Comparison of ENCODE assay signal across 2 cellular contexts in the genomic region with DNA sequence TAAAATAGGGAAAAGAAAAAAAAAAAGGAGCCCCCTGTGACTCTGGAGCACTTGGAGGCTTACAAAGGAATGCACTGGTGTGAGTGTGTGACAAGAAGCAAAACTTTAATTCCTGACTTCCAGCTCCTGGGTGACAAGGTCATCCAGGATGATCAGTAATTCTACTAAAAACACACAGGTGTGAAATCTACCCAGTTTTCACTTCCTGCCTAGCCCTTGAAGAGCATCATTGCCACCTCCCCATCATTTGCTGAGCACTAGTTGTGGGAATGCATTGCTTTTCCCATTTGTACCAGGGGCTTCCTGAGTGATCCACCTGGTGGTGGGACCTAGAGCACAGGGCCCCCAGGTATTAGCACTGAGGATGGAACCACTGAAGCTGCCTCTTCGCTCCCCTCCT.
TF ChIP-seq lines count a peak whose summit lies in the region.

No MANE protein-coding gene starts in this region.

TF ChIP-seq in IMR-90, 13 proteins besides CTCF, POLR2A, EP300 and RAD21:
- TF ChIP-seq NFE2L2 (IDR thresholded peaks at IDR 0.05; ENCODE audit: low read depth, low read length), result no peak
- TF ChIP-seq, protein P1, sequence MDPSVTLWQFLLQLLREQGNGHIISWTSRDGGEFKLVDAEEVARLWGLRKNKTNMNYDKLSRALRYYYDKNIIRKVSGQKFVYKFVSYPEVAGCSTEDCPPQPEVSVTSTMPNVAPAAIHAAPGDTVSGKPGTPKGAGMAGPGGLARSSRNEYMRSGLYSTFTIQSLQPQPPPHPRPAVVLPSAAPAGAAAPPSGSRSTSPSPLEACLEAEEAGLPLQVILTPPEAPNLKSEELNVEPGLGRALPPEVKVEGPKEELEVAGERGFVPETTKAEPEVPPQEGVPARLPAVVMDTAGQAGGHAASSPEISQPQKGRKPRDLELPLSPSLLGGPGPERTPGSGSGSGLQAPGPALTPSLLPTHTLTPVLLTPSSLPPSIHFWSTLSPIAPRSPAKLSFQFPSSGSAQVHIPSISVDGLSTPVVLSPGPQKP (IDR thresholded peaks at IDR 0.05; ENCODE audit: borderline replicate concordance, low read depth, low read length), result no peak
- TF ChIP-seq CEBPB (IDR thresholded peaks at IDR 0.05; ENCODE audit: low read depth, low read length), result no peak
- TF ChIP-seq CHD1 (IDR thresholded peaks at IDR 0.05; ENCODE audit: low read depth, low read length), result no peak
- TF ChIP-seq FOS (IDR thresholded peaks at IDR 0.05; ENCODE audit: low read depth, low read length), result no peak
- TF ChIP-seq, protein P2, sequence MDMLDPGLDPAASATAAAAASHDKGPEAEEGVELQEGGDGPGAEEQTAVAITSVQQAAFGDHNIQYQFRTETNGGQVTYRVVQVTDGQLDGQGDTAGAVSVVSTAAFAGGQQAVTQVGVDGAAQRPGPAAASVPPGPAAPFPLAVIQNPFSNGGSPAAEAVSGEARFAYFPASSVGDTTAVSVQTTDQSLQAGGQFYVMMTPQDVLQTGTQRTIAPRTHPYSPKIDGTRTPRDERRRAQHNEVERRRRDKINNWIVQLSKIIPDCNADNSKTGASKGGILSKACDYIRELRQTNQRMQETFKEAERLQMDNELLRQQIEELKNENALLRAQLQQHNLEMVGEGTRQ (IDR thresholded peaks at IDR 0.05; ENCODE audit: low read depth, low read length), result no peak
- no peak for TF ChIP-seq RCOR1 (IDR thresholded peaks at IDR 0.05; ENCODE audit: insufficient replicate concordance, low read length)
- no peak for TF ChIP-seq RFX5 (IDR thresholded peaks at IDR 0.05; ENCODE audit: low read depth, low read length)
- no peak for TF ChIP-seq SMC3 (IDR thresholded peaks at IDR 0.05; ENCODE audit: low read depth, low read length)

TF ChIP-seq in K562, 482 proteins besides CTCF, POLR2A, EP300 and RAD21:
- TF ChIP-seq ZNF165 (CRISPR knock-in tag; IDR thresholded peaks at IDR 0.05; ENCODE audit: borderline replicate concordance) (no peak), E2F4 (CRISPR knock-in tag; IDR thresholded peaks at IDR 0.05; ENCODE audit: low read depth) (no peak), ZNF830 (CRISPR knock-in tag; IDR thresholded peaks at IDR 0.05) (no peak), ARID1B (IDR thresholded peaks at IDR 0.05) (no peak), MIER1 (IDR thresholded peaks at IDR 0.05; ENCODE audit: low read depth) (no peak), ZNF445 (CRISPR knock-in tag; IDR thresholded peaks at IDR 0.05; ENCODE audit: low read depth) (no peak), POLR3G (IDR thresholded peaks at IDR 0.05; ENCODE audit: extremely low read depth, insufficient read length, insufficient replicate concordance) (no peak), ATF1 (CRISPR knock-in tag; IDR thresholded peaks at IDR 0.05) (no peak), ATF1 (tag; IDR thresholded peaks at IDR 0.05) (no peak), HDGF (IDR thresholded peaks at IDR 0.05) (no peak), ZNF124 (CRISPR knock-in tag; IDR thresholded peaks at IDR 0.05) (no peak), IRF1 (CRISPR knock-in tag; IDR thresholded peaks at IDR 0.05; ENCODE audit: borderline replicate concordance) (no peak), EGR1 (conservative IDR thresholded peaks at IDR 0.05) (no peak)
- TF ChIP-seq, protein P3, sequence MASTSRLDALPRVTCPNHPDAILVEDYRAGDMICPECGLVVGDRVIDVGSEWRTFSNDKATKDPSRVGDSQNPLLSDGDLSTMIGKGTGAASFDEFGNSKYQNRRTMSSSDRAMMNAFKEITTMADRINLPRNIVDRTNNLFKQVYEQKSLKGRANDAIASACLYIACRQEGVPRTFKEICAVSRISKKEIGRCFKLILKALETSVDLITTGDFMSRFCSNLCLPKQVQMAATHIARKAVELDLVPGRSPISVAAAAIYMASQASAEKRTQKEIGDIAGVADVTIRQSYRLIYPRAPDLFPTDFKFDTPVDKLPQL (IDR thresholded peaks at IDR 0.05; ENCODE audit: extremely low read depth, insufficient read length), result no peak
- TF ChIP-seq, protein P4, sequence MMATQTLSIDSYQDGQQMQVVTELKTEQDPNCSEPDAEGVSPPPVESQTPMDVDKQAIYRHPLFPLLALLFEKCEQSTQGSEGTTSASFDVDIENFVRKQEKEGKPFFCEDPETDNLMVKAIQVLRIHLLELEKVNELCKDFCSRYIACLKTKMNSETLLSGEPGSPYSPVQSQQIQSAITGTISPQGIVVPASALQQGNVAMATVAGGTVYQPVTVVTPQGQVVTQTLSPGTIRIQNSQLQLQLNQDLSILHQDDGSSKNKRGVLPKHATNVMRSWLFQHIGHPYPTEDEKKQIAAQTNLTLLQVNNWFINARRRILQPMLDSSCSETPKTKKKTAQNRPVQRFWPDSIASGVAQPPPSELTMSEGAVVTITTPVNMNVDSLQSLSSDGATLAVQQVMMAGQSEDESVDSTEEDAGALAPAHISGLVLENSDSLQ (IDR thresholded peaks at IDR 0.05), result no peak
